ENCODE assay signal across 17 cellular contexts in genomic region chr1:78385744-78386462, GRCh38.
DNase-seq lines count a peak whose midpoint lies in the region; ATAC-seq and TF ChIP-seq lines count a peak whose summit lies in the region.
"Had no signal": no experiment of that assay in that cellular context is flagged by ENCODE, and none has a peak within 500 bp of the region (broad histone marks: within the 10 kb centered on the region; RNA-seq: fewer than 3 reads in every experiment).

No MANE protein-coding gene starts in this region.

- TF ChIP-seq CTCF in SK-N-SH (IDR thresholded peaks at IDR 0.05): no peak

- TF ChIP-seq EP300 in SK-N-SH (IDR thresholded peaks at IDR 0.05; ENCODE audit: borderline replicate concordance in 1 of 2, low read depth in 1 of 2, low read length in 1 of 2): no peak

- no peaks in the 10 kb centered on the region; the same call in 1 of the 2 replicates for H3K9me3 ChIP-seq in SK-N-SH
- H3K9me3 ChIP-seq: esophagus squamous epithelium, HAP-1, thyroid gland had no signal

- WGBS in SK-N-SH (ENCODE audit: low lambda C conversion rate): 87% methylated on average over 1 of the region's 1 CpG

- H3K4me1 ChIP-seq in SK-N-SH (ENCODE audit: control insufficient read depth in 1 of 2, insufficient read depth in 2 of 2, low read depth in 1 of 2, low read length in 1 of 2): no peaks in the 10 kb centered on the region
- H3K4me1 ChIP-seq: esophagus squamous epithelium had no signal

- no peak overlapping the region for H3K4me2 ChIP-seq in SK-N-SH

- no peak overlapping the region for H3K9ac ChIP-seq in SK-N-SH

- H3K27ac ChIP-seq in SK-N-SH (ENCODE audit: low read depth in 2 of 2, low read length in 1 of 2): no peak overlapping the region
- H3K27ac ChIP-seq: 22Rv1, esophagus squamous epithelium had no signal

- no peak for ATAC-seq in SK-N-SH treated with all-trans-retinoic acid at 6 μM for 48 hours
- peak; percentile 84 for ATAC-seq in HG02571 (IDR thresholded peaks at IDR 0.05; ENCODE audit: unreplicated experiment)
- ATAC-seq in HG03135 (IDR thresholded peaks at IDR 0.05; ENCODE audit: unreplicated experiment): peak; percentile 92

- H3K4me3 ChIP-seq in SK-N-SH (ENCODE audit: low read depth in 2 of 2, low read length in 1 of 2): no peak overlapping the region
- H3K4me3 ChIP-seq: esophagus squamous epithelium, HAP-1, thyroid gland had no signal

- POLR2A ChIA-PET in SK-N-SH (lab: Yijun Ruan, JAX): no interaction called here

- H2AFZ ChIP-seq in SK-N-SH (ENCODE audit: low read depth): 0 out of 2 replicates have a peak overlapping the region, but pooled peaks have one; percentile 13

- no peaks in the 10 kb centered on the region for H4K20me1 ChIP-seq in SK-N-SH (ENCODE audit: insufficient read depth)

- no peaks in the 10 kb centered on the region for H3K36me3 ChIP-seq in SK-N-SH (replicated peaks in 1 of 2; ENCODE audit: control insufficient read depth in 1 of 2, insufficient read depth in 2 of 2, low read length in 1 of 2)
- H3K36me3 ChIP-seq: esophagus squamous epithelium, HAP-1, thyroid gland had no signal

- no peaks in the 10 kb centered on the region for H3F3A ChIP-seq in SK-N-SH (replicated peaks; ENCODE audit: insufficient read depth)

- no peaks in the 10 kb centered on the region for H3K27me3 ChIP-seq in SK-N-SH (ENCODE audit: insufficient read depth)
- H3K27me3 ChIP-seq: esophagus squamous epithelium, thyroid gland had no signal

- no peak for TF ChIP-seq RAD21 in SK-N-SH (IDR thresholded peaks at IDR 0.05; ENCODE audit: low read length)

- DNase-seq in SK-N-SH (no peak), NCI-H187 (lab: John Stamatoyannopoulos, UW) (no peak), NCI-H1417 treated with DMSO at 0.1 percent for 48 hours (lab: John Stamatoyannopoulos, UW) (no peak), islet precursor cell (no peak), NCI-H510A (lab: John Stamatoyannopoulos, UW) (no peak)
- DNase-seq: activated CD8-positive, alpha-beta memory T cell treated with anti-CD3 and anti-CD28 coated beads, Interleukin-2, amount 50 U/mL, for 4 hours; esophagus squamous epithelium; KBM-7; NCI-H1694; nucleus accumbens; SIG-M5; thyroid gland had no signal

- CTCF ChIA-PET in SK-N-SH (lab: Yijun Ruan, JAX): interaction anchor here (0.6 kb wide), 1 partner anchor 65 kb away, joined by 4 read pairs; no protein-coding TSS in a partner anchor

- H3K79me2 ChIP-seq in SK-N-SH (ENCODE audit: insufficient read depth): no peaks in the 10 kb centered on the region

- H3K9me2 ChIP-seq in SK-N-SH: no peaks in the 10 kb centered on the region

TF ChIP-seq in SK-N-SH, 30 proteins besides CTCF, POLR2A, EP300 and RAD21 (continues in another document):
- TF ChIP-seq POLR2AphosphoS5 (IDR thresholded peaks at IDR 0.05; ENCODE audit: low read depth, low read length): no peak
- no peak for TF ChIP-seq USF1 (IDR thresholded peaks at IDR 0.05; ENCODE audit: borderline replicate concordance, low read depth)
- TF ChIP-seq MAX (IDR thresholded peaks at IDR 0.05; ENCODE audit: low read depth): no peak
- TF ChIP-seq TAF1 (IDR thresholded peaks at IDR 0.05; ENCODE audit: borderline replicate concordance, low read depth, low read length): no peak
- TF ChIP-seq RCOR1 (IDR thresholded peaks at IDR 0.05; ENCODE audit: low read length): no peak
- TF ChIP-seq REST (IDR thresholded peaks at IDR 0.05; ENCODE audit: low read depth, low read length): no peak
- no peak for TF ChIP-seq NFIC (IDR thresholded peaks at IDR 0.05; ENCODE audit: borderline replicate concordance)

TF ChIP-seq in SK-N-SH treated with all-trans-retinoic acid at 6 μM for 48 hours, 23 proteins besides CTCF, POLR2A, EP300 and RAD21:
- TF ChIP-seq PATZ1 (CRISPR knock-in tag; IDR thresholded peaks at IDR 0.05; ENCODE audit: borderline replicate concordance): no peak
- TF ChIP-seq, protein P1, sequence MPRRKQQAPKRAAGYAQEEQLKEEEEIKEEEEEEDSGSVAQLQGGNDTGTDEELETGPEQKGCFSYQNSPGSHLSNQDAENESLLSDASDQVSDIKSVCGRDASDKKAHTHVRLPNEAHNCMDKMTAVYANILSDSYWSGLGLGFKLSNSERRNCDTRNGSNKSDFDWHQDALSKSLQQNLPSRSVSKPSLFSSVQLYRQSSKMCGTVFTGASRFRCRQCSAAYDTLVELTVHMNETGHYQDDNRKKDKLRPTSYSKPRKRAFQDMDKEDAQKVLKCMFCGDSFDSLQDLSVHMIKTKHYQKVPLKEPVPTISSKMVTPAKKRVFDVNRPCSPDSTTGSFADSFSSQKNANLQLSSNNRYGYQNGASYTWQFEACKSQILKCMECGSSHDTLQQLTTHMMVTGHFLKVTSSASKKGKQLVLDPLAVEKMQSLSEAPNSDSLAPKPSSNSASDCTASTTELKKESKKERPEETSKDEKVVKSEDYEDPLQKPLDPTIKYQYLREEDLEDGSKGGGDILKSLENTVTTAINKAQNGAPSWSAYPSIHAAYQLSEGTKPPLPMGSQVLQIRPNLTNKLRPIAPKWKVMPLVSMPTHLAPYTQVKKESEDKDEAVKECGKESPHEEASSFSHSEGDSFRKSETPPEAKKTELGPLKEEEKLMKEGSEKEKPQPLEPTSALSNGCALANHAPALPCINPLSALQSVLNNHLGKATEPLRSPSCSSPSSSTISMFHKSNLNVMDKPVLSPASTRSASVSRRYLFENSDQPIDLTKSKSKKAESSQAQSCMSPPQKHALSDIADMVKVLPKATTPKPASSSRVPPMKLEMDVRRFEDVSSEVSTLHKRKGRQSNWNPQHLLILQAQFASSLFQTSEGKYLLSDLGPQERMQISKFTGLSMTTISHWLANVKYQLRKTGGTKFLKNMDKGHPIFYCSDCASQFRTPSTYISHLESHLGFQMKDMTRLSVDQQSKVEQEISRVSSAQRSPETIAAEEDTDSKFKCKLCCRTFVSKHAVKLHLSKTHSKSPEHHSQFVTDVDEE (CRISPR knock-in tag; IDR thresholded peaks at IDR 0.05): no peak
- TF ChIP-seq, protein P2, sequence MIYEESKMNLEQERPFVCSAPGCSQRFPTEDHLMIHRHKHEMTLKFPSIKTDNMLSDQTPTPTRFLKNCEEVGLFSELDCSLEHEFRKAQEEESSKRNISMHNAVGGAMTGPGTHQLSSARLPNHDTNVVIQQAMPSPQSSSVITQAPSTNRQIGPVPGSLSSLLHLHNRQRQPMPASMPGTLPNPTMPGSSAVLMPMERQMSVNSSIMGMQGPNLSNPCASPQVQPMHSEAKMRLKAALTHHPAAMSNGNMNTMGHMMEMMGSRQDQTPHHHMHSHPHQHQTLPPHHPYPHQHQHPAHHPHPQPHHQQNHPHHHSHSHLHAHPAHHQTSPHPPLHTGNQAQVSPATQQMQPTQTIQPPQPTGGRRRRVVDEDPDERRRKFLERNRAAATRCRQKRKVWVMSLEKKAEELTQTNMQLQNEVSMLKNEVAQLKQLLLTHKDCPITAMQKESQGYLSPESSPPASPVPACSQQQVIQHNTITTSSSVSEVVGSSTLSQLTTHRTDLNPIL (CRISPR knock-in tag; IDR thresholded peaks at IDR 0.05; ENCODE audit: low read depth): no peak
- no peak for TF ChIP-seq ZNF565 (CRISPR knock-in tag; conservative IDR thresholded peaks at IDR 0.05; ENCODE audit: low read depth)
- TF ChIP-seq RARB (CRISPR knock-in tag; IDR thresholded peaks at IDR 0.05): no peak
